In the genomic region with DNA sequence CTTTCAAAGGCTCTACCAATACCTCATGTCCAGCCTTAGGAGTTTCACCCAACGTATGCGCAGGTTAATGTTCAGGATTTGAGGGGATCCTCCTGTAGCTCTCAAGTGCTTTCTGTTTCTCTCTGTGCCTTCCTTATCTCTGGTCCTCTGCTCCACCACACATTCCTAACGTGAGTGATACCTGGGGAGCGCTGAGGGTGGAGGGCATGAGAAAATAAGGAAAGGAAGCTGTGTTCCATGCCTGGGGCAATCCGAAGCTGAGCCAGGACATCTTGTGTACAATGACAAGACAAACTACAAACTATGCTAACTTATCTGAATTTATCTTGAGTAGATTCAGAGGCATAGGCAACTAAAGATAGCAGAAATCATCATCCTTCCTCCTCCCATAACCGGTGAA, we compare ENCODE assay signal across 2 cellular contexts.
TF ChIP-seq lines count a peak whose summit lies in the region.

No MANE protein-coding gene starts in this region.

TF ChIP-seq in GM23338, 12 proteins besides CTCF, POLR2A, EP300 and RAD21:
- no peak for TF ChIP-seq EZH2phosphoT487 (IDR thresholded peaks at IDR 0.05; ENCODE audit: unreplicated experiment)
- no peak for TF ChIP-seq ZNF331 (CRISPR knock-in tag; IDR thresholded peaks at IDR 0.05; ENCODE audit: low read depth)
- TF ChIP-seq, protein P1, sequence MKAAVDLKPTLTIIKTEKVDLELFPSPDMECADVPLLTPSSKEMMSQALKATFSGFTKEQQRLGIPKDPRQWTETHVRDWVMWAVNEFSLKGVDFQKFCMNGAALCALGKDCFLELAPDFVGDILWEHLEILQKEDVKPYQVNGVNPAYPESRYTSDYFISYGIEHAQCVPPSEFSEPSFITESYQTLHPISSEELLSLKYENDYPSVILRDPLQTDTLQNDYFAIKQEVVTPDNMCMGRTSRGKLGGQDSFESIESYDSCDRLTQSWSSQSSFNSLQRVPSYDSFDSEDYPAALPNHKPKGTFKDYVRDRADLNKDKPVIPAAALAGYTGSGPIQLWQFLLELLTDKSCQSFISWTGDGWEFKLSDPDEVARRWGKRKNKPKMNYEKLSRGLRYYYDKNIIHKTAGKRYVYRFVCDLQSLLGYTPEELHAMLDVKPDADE (IDR thresholded peaks at IDR 0.05): no peak
- TF ChIP-seq NANOG (IDR thresholded peaks at IDR 0.05; ENCODE audit: borderline replicate concordance): no peak
- TF ChIP-seq, protein P2, sequence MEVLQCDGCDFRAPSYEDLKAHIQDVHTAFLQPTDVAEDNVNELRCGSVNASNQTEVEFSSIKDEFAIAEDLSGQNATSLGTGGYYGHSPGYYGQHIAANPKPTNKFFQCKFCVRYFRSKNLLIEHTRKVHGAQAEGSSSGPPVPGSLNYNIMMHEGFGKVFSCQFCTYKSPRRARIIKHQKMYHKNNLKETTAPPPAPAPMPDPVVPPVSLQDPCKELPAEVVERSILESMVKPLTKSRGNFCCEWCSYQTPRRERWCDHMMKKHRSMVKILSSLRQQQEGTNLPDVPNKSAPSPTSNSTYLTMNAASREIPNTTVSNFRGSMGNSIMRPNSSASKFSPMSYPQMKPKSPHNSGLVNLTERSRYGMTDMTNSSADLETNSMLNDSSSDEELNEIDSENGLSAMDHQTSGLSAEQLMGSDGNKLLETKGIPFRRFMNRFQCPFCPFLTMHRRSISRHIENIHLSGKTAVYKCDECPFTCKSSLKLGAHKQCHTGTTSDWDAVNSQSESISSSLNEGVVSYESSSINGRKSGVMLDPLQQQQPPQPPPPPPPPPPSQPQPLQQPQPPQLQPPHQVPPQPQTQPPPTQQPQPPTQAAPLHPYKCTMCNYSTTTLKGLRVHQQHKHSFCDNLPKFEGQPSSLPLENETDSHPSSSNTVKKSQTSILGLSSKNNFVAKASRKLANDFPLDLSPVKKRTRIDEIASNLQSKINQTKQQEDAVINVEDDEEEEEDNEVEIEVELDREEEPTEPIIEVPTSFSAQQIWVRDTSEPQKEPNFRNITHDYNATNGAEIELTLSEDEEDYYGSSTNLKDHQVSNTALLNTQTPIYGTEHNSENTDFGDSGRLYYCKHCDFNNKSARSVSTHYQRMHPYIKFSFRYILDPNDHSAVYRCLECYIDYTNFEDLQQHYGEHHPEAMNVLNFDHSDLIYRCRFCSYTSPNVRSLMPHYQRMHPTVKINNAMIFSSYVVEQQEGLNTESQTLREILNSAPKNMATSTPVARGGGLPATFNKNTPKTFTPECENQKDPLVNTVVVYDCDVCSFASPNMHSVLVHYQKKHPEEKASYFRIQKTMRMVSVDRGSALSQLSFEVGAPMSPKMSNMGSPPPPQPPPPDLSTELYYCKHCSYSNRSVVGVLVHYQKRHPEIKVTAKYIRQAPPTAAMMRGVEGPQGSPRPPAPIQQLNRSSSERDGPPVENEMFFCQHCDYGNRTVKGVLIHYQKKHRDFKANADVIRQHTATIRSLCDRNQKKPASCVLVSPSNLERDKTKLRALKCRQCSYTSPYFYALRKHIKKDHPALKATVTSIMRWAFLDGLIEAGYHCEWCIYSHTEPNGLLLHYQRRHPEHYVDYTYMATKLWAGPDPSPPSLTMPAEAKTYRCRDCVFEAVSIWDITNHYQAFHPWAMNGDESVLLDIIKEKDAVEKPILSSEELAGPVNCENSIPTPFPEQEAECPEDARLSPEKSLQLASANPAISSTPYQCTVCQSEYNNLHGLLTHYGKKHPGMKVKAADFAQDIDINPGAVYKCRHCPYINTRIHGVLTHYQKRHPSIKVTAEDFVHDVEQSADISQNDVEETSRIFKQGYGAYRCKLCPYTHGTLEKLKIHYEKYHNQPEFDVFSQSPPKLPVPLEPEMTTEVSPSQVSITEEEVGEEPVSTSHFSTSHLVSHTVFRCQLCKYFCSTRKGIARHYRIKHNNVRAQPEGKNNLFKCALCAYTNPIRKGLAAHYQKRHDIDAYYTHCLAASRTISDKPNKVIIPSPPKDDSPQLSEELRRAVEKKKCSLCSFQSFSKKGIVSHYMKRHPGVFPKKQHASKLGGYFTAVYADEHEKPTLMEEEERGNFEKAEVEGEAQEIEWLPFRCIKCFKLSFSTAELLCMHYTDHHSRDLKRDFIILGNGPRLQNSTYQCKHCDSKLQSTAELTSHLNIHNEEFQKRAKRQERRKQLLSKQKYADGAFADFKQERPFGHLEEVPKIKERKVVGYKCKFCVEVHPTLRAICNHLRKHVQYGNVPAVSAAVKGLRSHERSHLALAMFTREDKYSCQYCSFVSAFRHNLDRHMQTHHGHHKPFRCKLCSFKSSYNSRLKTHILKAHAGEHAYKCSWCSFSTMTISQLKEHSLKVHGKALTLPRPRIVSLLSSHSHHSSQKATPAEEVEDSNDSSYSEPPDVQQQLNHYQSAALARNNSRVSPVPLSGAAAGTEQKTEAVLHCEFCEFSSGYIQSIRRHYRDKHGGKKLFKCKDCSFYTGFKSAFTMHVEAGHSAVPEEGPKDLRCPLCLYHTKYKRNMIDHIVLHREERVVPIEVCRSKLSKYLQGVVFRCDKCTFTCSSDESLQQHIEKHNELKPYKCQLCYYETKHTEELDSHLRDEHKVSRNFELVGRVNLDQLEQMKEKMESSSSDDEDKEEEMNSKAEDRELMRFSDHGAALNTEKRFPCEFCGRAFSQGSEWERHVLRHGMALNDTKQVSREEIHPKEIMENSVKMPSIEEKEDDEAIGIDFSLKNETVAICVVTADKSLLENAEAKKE (CRISPR knock-in tag; IDR thresholded peaks at IDR 0.05): no peak
- TF ChIP-seq JUNB (IDR thresholded peaks at IDR 0.05; ENCODE audit: unreplicated experiment): no peak
- TF ChIP-seq CREB1 (CRISPR knock-in tag; IDR thresholded peaks at IDR 0.05; ENCODE audit: low read depth): no peak
- no peak for TF ChIP-seq STAT1 (IDR thresholded peaks at IDR 0.05; ENCODE audit: unreplicated experiment)
- TF ChIP-seq POLR2AphosphoS5 (IDR thresholded peaks at IDR 0.05; ENCODE audit: low read depth): no peak
TF ChIP-seq in GM23338: peak in this region for 0.

TF ChIP-seq in H1, 55 proteins besides CTCF, POLR2A, EP300 and RAD21:
- TF ChIP-seq SP4 (IDR thresholded peaks at IDR 0.05; ENCODE audit: low read length) (no peak), SAP30 (IDR thresholded peaks at IDR 0.05; ENCODE audit: insufficient read depth, insufficient replicate concordance, low read length) (no peak), HDAC6 (IDR thresholded peaks at IDR 0.05; ENCODE audit: low read depth, low read length) (no peak), BRCA1 (IDR thresholded peaks at IDR 0.05; ENCODE audit: low read depth, low read length) (no peak), BACH1 (IDR thresholded peaks at IDR 0.05; ENCODE audit: low read length) (no peak), EZH2 (IDR thresholded peaks at IDR 0.05; ENCODE audit: low read depth, low read length, severe bottlenecking) (no peak), ZNF274 (IDR thresholded peaks at IDR 0.05; ENCODE audit: borderline replicate concordance, extremely low read depth, low read length) (no peak), CHD1 (IDR thresholded peaks at IDR 0.05; ENCODE audit: low read depth, low read length) (no peak), TAF7 (optimal IDR thresholded peaks at IDR 0.05; ENCODE audit: borderline replicate concordance, low read depth, low read length) (no peak), PHF8 (conservative IDR thresholded peaks at IDR 0.05; ENCODE audit: low read depth, low read length) (no peak), RNF2 (IDR thresholded peaks at IDR 0.05; ENCODE audit: borderline replicate concordance, low read depth, low read length, missing control alignments, poor library complexity, severe bottlenecking) (no peak), SP1 (IDR thresholded peaks at IDR 0.05; ENCODE audit: low read depth, low read length) (no peak), JUND (IDR thresholded peaks at IDR 0.05; ENCODE audit: low read length) (no peak), SIN3A (conservative IDR thresholded peaks at IDR 0.05 in 1 of 2, IDR thresholded peaks at IDR 0.05 in 1 of 2; ENCODE audit: low read depth in 1 of 2, low read length in 2 of 2) (no peak), NANOG (IDR thresholded peaks at IDR 0.05; ENCODE audit: insufficient read depth, low read depth, low read length, poor library complexity, severe bottlenecking) (no peak), SUZ12 (IDR thresholded peaks at IDR 0.05; ENCODE audit: low read length) (no peak), RBBP5 (IDR thresholded peaks at IDR 0.05; ENCODE audit: borderline replicate concordance, low read depth, low read length) (no peak), SIRT6 (IDR thresholded peaks at IDR 0.05; ENCODE audit: low read length) (no peak), SP2 (IDR thresholded peaks at IDR 0.05; ENCODE audit: low read length) (no peak)
- TF ChIP-seq, protein P3, sequence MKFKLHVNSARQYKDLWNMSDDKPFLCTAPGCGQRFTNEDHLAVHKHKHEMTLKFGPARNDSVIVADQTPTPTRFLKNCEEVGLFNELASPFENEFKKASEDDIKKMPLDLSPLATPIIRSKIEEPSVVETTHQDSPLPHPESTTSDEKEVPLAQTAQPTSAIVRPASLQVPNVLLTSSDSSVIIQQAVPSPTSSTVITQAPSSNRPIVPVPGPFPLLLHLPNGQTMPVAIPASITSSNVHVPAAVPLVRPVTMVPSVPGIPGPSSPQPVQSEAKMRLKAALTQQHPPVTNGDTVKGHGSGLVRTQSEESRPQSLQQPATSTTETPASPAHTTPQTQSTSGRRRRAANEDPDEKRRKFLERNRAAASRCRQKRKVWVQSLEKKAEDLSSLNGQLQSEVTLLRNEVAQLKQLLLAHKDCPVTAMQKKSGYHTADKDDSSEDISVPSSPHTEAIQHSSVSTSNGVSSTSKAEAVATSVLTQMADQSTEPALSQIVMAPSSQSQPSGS (IDR thresholded peaks at IDR 0.05; ENCODE audit: low read length): no peak
TF ChIP-seq in H1: peak in this region for 0.
